In the genomic region with DNA sequence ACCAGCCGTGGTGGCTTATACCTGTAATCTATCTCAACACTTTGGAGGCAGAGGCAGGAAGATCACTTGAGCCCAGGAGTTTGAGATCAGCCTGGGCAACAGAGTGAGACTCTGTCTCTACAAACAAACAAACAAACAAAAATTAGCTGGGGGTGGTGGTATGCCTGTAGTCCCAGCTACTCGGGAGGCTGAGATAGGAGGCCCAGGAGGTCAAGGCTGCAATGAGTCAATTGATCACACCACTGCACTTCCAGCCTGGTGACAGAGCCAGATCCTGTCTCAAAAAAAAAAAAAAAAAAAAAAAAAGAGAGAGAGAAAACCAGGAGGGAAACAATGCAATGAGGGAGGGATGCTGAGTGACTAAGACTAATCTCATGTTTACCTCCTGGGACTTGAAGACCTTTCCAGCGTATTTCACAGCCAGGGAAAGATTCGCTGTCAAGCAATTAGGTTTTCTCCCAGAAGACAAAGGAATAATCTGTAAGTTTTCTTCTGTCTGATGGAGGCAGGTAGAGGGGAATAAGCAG, we compare ENCODE assay signal across 16 cellular contexts.
"Had no signal": no experiment of that assay in that cellular context is flagged by ENCODE, and none has a peak within 500 bp of the region (broad histone marks: within the 10 kb centered on the region; RNA-seq: fewer than 3 reads in every experiment).

No MANE protein-coding gene starts in this region.

- H3K27me3 ChIP-seq: esophagus muscularis mucosa, tibial nerve had no signal

- H3K9me3 Mint-ChIP-seq: activated B cell treated with CpG ODN at 0.5 μM for 24 hours; activated naive CD4-positive, alpha-beta T cell treated with anti-CD3 and anti-CD28 coated beads, Interleukin-2, amount 10 ng/mL, durations not matched to agents 7 days and 5 days; activated T-helper 2 cell treated with anti-CD3 and anti-CD28 coated beads, Interferon-gamma antibody, Interleukin-2, Interleukin-4, amounts not matched to agents 10 μg/mL and 5 μg/mL and 100 μg/mL, durations not matched to agents 14 hours and 24 hours and 36 hours; stimulated activated memory B cell treated with anti-CD40 and anti-IgM and Interleukin-4, amounts not matched to agents 10 μg/mL and 1 μg/mL and 100 μg/mL, for 72 hours had no signal

- DNase-seq: activated B cell treated with CpG ODN at 0.5 μM for 24 hours; activated CD4-positive, alpha-beta T cell treated with anti-CD3 and anti-CD28 coated beads, Interleukin-2, amount 50 U/mL, for 1 hour; activated naive CD4-positive, alpha-beta T cell treated with anti-CD3 and anti-CD28 coated beads, Interleukin-2, amount 10 ng/mL, durations not matched to agents 7 days and 5 days; cerebellar nuclear complex; foreskin fibroblast; head of caudate nucleus; islet precursor cell; left ventricle myocardium superior; mesenchymal stem cell; right cardiac atrium; SK-N-SH; stimulated activated CD4-positive, alpha-beta T cell treated with anti-CD3 and anti-CD28 coated beads, Interleukin-1b, Interleukin-23, amount 100 ng/mL, for 48 hours had no signal

- H3K27ac Mint-ChIP-seq: activated B cell treated with CpG ODN at 0.5 μM for 24 hours; activated naive CD4-positive, alpha-beta T cell treated with anti-CD3 and anti-CD28 coated beads, Interleukin-2, amount 10 ng/mL, durations not matched to agents 7 days and 5 days; activated T-helper 2 cell treated with anti-CD3 and anti-CD28 coated beads, Interferon-gamma antibody, Interleukin-2, Interleukin-4, amounts not matched to agents 10 μg/mL and 5 μg/mL and 100 μg/mL, durations not matched to agents 14 hours and 24 hours and 36 hours; stimulated activated memory B cell treated with anti-CD40 and anti-IgM and Interleukin-4, amounts not matched to agents 10 μg/mL and 1 μg/mL and 100 μg/mL, for 72 hours had no signal

- H3K9me3 ChIP-seq: esophagus muscularis mucosa, SK-N-SH, tibial nerve had no signal

- H3K4me1 ChIP-seq: esophagus muscularis mucosa, tibial nerve had no signal

- H3K36me3 ChIP-seq: esophagus muscularis mucosa, tibial nerve had no signal

- H3K27ac ChIP-seq: esophagus muscularis mucosa, tibial nerve had no signal

- H3K27me3 Mint-ChIP-seq: activated B cell treated with CpG ODN at 0.5 μM for 24 hours; stimulated activated memory B cell treated with anti-CD40 and anti-IgM and Interleukin-4, amounts not matched to agents 10 μg/mL and 1 μg/mL and 100 μg/mL, for 72 hours had no signal

- H3K36me3 Mint-ChIP-seq: activated naive CD4-positive, alpha-beta T cell treated with anti-CD3 and anti-CD28 coated beads, Interleukin-2, amount 10 ng/mL, durations not matched to agents 7 days and 5 days; stimulated activated memory B cell treated with anti-CD40 and anti-IgM and Interleukin-4, amounts not matched to agents 10 μg/mL and 1 μg/mL and 100 μg/mL, for 72 hours had no signal

- H3K4me1 Mint-ChIP-seq: activated naive CD4-positive, alpha-beta T cell treated with anti-CD3 and anti-CD28 coated beads, Interleukin-2, amount 10 ng/mL, durations not matched to agents 7 days and 5 days had no signal

- H3K4me3 Mint-ChIP-seq: activated B cell treated with CpG ODN at 0.5 μM for 24 hours; activated naive CD4-positive, alpha-beta T cell treated with anti-CD3 and anti-CD28 coated beads, Interleukin-2, amount 10 ng/mL, durations not matched to agents 7 days and 5 days; stimulated activated memory B cell treated with anti-CD40 and anti-IgM and Interleukin-4, amounts not matched to agents 10 μg/mL and 1 μg/mL and 100 μg/mL, for 72 hours had no signal

- H3K4me3 ChIP-seq: esophagus muscularis mucosa, tibial nerve had no signal
